ENCODE assay signal across 8 cellular contexts in the genomic region with DNA sequence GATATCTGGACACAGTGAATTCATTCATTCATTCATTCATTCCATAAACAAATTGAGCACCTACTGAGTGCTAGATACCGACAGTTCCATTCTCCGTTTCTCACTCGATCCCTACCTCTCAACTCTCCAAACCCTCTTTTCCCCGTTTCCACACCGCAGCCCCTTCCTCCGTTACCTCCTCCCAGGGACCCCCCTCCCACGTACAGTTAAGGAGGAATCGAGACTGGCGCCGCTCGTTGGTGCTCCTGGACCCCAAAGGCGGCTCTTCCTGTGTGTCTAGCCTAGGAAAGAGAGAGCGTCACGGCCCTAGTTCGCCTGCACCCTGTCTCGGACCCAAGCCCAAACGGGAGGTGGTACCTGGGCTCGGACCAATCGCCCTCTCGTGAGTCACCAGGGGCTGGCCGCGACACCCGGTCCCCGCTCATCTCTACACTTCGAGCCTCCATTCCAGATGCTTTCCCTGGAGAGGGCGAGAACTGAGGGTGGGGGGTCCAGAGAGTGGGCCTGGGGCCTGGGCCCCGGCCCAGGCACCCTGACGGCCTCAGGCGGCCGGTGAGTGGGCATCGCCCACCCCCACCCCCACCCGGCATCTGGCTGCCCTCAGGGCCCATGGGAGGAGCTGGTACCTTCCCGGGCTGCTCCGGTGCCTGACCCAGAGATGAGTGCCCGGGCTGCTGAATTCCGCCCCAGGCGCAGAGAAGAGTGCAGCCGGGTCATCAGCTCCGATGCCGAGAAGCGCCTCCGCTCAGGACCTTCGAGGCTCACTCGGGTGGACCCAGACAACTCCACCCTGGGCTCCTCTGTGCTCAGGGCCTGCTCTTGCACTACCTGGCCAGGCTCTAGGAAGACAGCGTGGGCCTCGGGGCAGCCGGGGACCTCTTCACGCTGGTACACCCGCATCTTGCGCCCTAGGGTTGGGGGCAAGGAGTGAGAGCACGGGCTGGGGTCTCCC. TPM values are rescaled to one million over a fixed set of nuclear protein-coding genes. Genes with fewer than 3 reads are reported as not detected.
DNase-seq lines count a peak whose midpoint lies in the region; ATAC-seq and TF ChIP-seq lines count a peak whose summit lies in the region.

No MANE protein-coding gene starts in this region.

- no peak for DNase-seq in GM12864 (ENCODE audit: low read depth)
- DNase-seq in SJSA1 (ENCODE audit: low read depth in 1 of 2, low spot score in 2 of 2), result no peak
- no peak for DNase-seq in fibroblast of the aortic adventitia (ENCODE audit: low read depth)
- no peak for DNase-seq in gastrocnemius medialis
- DNase-seq in GOT3 (lab: John Stamatoyannopoulos, UW), result no peak
- DNase-seq in SKM-1 treated with dmso at 0.1 percent for 144 hours (lab: John Stamatoyannopoulos, UW; ENCODE audit: unreplicated experiment), result no peak

- H3K9me3 ChIP-seq in SJSA1 (replicated peaks) (no peaks in the 10 kb centered on the region), gastrocnemius medialis (no peaks in the 10 kb centered on the region)

- intact Hi-C loops in gastrocnemius medialis (cut with DNase I; ENCODE audit: low total_unique reads), result loop anchor here (5.0 kb wide), 1 partner anchor 155 kb away; no protein-coding TSS in a partner anchor

- H3K4me1 ChIP-seq in SJSA1 (replicated peaks) (peaks cover 18% of the 10 kb centered on the region), gastrocnemius medialis (peaks cover 4 to 6% of the 10 kb centered on the region in 2 donors)

- H3K36me3 ChIP-seq in SJSA1 (no peaks in the 10 kb centered on the region; the same call in 1 of the 2 replicates), gastrocnemius medialis (no peaks in the 10 kb centered on the region)

- H3K27me3 ChIP-seq in SJSA1 (replicated peaks) (no peaks in the 10 kb centered on the region), gastrocnemius medialis (peaks cover 6 to 9% (median 6%) of the 10 kb centered on the region in 3 donors)

- in situ Hi-C loops in gastrocnemius medialis (cut with MboI; ENCODE audit: low sequenced_read_pairs in 4 of 4), result no loop called here

- peak overlapping the region; percentile 67 for H3K4me3 ChIP-seq in GM12864 (ENCODE audit: low read depth, low read length)
- peak overlapping the region; percentile 41 for H3K4me3 ChIP-seq in SJSA1
- peak overlapping the region; percentile 59 for H3K4me3 ChIP-seq in fibroblast of the aortic adventitia (ENCODE audit: low read depth, low read length)
- H3K4me3 ChIP-seq in gastrocnemius medialis, result peak overlapping the region; percentile 48 to 71 (median 64)

- TF ChIP-seq CTCF in GM12864 (IDR thresholded peaks at IDR 0.05; ENCODE audit: low read depth, low read length, missing control alignments), result no peak
- TF ChIP-seq CTCF in fibroblast of the aortic adventitia (IDR thresholded peaks at IDR 0.05; ENCODE audit: insufficient read depth, low read length), result no peak
- TF ChIP-seq CTCF in gastrocnemius medialis (IDR thresholded peaks at IDR 0.05 in 4 of 5, conservative IDR thresholded peaks at IDR 0.05 in 1 of 5), result no peak

- H3K27ac ChIP-seq in SJSA1 (peak overlapping the region; percentile 70), gastrocnemius medialis (peak overlapping the region; percentile 59 to 82 (median 72))

- ATAC-seq in gastrocnemius medialis (no peak), HG03280 (IDR thresholded peaks at IDR 0.05; ENCODE audit: unreplicated experiment) (no peak), HG02981 (IDR thresholded peaks at IDR 0.05; ENCODE audit: unreplicated experiment) (no peak)

- TF ChIP-seq POLR2A in gastrocnemius medialis (IDR thresholded peaks at IDR 0.05), result no peak

RNA-seq across cellular contexts. Expression of a gene that starts 4.9 kb away (rescaled TPM):
- 3.8 and 10.7 TPM in 2 replicates for total RNA-seq in SJSA1 (2014; rRNA removed; shearing (Covaris generic))
- total RNA-seq in fibroblast of the aortic adventitia (ENCODE audit: low replicate concordance) (2.8 and 12.1 TPM in 2 replicates), gastrocnemius medialis (1 to 10 TPM in 3 of 4 donors, under 1 TPM in 1; 0.68 to 3.0 (median 2.3) TPM)

RNA-seq across cellular contexts. Expression of a gene that starts 29.4 kb away (rescaled TPM):
- 2.2 and 14.8 TPM in 2 replicates for total RNA-seq in SJSA1 (2014; rRNA removed; shearing (Covaris generic))
- total RNA-seq in fibroblast of the aortic adventitia (ENCODE audit: low replicate concordance) (6.7 and 7.5 TPM in 2 replicates), gastrocnemius medialis (1 to 10 TPM in 3 of 4 donors, under 1 TPM in 1; 0.46 to 6.3 (median 3.1) TPM)

RNA-seq across cellular contexts. Expression of a gene that starts 51.7 kb away (rescaled TPM):
- 44.0 and 51.0 TPM in 2 replicates for total RNA-seq in SJSA1 (2014; rRNA removed; shearing (Covaris generic))
- total RNA-seq in fibroblast of the aortic adventitia (ENCODE audit: low replicate concordance), result 7.8 and 7.9 TPM in 2 replicates
- total RNA-seq in gastrocnemius medialis, result 1 to 10 TPM; 1.2 to 6.4 (median 2.9) TPM
